In the genomic region with DNA sequence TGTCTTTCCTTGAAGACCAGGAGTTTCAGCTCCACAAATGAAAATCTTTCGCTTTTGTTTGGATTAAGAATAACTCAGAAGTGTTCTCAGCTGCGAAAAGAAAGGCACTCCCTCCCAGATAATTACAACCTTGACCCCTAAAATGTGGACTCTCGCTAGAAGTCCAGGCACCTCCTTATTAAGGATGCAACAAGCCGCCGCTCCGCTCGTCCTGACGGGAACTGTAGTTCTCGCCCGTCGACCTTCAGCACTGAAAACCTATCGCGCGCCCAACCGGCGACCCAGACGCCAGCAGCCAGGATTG, we compare ENCODE assay signal across 1 cellular context.
TF ChIP-seq lines count a peak whose summit lies in the region.

No MANE protein-coding gene starts in this region.

TF ChIP-seq in GM12878, 131 proteins besides CTCF, POLR2A, EP300 and RAD21 (continued from another document and continues in another):
- TF ChIP-seq, protein P1, sequence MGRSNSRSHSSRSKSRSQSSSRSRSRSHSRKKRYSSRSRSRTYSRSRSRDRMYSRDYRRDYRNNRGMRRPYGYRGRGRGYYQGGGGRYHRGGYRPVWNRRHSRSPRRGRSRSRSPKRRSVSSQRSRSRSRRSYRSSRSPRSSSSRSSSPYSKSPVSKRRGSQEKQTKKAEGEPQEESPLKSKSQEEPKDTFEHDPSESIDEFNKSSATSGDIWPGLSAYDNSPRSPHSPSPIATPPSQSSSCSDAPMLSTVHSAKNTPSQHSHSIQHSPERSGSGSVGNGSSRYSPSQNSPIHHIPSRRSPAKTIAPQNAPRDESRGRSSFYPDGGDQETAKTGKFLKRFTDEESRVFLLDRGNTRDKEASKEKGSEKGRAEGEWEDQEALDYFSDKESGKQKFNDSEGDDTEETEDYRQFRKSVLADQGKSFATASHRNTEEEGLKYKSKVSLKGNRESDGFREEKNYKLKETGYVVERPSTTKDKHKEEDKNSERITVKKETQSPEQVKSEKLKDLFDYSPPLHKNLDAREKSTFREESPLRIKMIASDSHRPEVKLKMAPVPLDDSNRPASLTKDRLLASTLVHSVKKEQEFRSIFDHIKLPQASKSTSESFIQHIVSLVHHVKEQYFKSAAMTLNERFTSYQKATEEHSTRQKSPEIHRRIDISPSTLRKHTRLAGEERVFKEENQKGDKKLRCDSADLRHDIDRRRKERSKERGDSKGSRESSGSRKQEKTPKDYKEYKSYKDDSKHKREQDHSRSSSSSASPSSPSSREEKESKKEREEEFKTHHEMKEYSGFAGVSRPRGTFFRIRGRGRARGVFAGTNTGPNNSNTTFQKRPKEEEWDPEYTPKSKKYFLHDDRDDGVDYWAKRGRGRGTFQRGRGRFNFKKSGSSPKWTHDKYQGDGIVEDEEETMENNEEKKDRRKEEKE (IDR thresholded peaks at IDR 0.05): no peak
- TF ChIP-seq RCOR1 (conservative IDR thresholded peaks at IDR 0.05; ENCODE audit: low read depth, low read length): no peak
- peak; percentile 58 for TF ChIP-seq SP1 (IDR thresholded peaks at IDR 0.05; ENCODE audit: low read depth, low read length)
- TF ChIP-seq, protein P2, sequence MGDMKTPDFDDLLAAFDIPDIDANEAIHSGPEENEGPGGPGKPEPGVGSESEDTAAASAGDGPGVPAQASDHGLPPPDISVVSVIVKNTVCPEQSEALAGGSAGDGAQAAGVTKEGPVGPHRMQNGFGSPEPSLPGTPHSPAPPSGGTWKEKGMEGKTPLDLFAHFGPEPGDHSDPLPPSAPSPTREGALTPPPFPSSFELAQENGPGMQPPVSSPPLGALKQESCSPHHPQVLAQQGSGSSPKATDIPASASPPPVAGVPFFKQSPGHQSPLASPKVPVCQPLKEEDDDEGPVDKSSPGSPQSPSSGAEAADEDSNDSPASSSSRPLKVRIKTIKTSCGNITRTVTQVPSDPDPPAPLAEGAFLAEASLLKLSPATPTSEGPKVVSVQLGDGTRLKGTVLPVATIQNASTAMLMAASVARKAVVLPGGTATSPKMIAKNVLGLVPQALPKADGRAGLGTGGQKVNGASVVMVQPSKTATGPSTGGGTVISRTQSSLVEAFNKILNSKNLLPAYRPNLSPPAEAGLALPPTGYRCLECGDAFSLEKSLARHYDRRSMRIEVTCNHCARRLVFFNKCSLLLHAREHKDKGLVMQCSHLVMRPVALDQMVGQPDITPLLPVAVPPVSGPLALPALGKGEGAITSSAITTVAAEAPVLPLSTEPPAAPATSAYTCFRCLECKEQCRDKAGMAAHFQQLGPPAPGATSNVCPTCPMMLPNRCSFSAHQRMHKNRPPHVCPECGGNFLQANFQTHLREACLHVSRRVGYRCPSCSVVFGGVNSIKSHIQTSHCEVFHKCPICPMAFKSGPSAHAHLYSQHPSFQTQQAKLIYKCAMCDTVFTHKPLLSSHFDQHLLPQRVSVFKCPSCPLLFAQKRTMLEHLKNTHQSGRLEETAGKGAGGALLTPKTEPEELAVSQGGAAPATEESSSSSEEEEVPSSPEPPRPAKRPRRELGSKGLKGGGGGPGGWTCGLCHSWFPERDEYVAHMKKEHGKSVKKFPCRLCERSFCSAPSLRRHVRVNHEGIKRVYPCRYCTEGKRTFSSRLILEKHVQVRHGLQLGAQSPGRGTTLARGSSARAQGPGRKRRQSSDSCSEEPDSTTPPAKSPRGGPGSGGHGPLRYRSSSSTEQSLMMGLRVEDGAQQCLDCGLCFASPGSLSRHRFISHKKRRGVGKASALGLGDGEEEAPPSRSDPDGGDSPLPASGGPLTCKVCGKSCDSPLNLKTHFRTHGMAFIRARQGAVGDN (IDR thresholded peaks at IDR 0.05): no peak
- TF ChIP-seq, protein P3, sequence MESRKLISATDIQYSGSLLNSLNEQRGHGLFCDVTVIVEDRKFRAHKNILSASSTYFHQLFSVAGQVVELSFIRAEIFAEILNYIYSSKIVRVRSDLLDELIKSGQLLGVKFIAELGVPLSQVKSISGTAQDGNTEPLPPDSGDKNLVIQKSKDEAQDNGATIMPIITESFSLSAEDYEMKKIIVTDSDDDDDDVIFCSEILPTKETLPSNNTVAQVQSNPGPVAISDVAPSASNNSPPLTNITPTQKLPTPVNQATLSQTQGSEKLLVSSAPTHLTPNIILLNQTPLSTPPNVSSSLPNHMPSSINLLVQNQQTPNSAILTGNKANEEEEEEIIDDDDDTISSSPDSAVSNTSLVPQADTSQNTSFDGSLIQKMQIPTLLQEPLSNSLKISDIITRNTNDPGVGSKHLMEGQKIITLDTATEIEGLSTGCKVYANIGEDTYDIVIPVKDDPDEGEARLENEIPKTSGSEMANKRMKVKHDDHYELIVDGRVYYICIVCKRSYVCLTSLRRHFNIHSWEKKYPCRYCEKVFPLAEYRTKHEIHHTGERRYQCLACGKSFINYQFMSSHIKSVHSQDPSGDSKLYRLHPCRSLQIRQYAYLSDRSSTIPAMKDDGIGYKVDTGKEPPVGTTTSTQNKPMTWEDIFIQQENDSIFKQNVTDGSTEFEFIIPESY (IDR thresholded peaks at IDR 0.05): no peak
- TF ChIP-seq, protein P4, sequence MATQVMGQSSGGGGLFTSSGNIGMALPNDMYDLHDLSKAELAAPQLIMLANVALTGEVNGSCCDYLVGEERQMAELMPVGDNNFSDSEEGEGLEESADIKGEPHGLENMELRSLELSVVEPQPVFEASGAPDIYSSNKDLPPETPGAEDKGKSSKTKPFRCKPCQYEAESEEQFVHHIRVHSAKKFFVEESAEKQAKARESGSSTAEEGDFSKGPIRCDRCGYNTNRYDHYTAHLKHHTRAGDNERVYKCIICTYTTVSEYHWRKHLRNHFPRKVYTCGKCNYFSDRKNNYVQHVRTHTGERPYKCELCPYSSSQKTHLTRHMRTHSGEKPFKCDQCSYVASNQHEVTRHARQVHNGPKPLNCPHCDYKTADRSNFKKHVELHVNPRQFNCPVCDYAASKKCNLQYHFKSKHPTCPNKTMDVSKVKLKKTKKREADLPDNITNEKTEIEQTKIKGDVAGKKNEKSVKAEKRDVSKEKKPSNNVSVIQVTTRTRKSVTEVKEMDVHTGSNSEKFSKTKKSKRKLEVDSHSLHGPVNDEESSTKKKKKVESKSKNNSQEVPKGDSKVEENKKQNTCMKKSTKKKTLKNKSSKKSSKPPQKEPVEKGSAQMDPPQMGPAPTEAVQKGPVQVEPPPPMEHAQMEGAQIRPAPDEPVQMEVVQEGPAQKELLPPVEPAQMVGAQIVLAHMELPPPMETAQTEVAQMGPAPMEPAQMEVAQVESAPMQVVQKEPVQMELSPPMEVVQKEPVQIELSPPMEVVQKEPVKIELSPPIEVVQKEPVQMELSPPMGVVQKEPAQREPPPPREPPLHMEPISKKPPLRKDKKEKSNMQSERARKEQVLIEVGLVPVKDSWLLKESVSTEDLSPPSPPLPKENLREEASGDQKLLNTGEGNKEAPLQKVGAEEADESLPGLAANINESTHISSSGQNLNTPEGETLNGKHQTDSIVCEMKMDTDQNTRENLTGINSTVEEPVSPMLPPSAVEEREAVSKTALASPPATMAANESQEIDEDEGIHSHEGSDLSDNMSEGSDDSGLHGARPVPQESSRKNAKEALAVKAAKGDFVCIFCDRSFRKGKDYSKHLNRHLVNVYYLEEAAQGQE (IDR thresholded peaks at IDR 0.05; ENCODE audit: low read depth, low read length): no peak
- no peak for TF ChIP-seq MTA3 (IDR thresholded peaks at IDR 0.05; ENCODE audit: borderline replicate concordance, low read length)
- no peak for TF ChIP-seq STAT1 (conservative IDR thresholded peaks at IDR 0.05)
- TF ChIP-seq NBN (IDR thresholded peaks at IDR 0.05): no peak
- TF ChIP-seq PAX8 (IDR thresholded peaks at IDR 0.05): no peak
- TF ChIP-seq CHD1 (IDR thresholded peaks at IDR 0.05; ENCODE audit: low read depth, low read length): no peak
- TF ChIP-seq, protein P5, sequence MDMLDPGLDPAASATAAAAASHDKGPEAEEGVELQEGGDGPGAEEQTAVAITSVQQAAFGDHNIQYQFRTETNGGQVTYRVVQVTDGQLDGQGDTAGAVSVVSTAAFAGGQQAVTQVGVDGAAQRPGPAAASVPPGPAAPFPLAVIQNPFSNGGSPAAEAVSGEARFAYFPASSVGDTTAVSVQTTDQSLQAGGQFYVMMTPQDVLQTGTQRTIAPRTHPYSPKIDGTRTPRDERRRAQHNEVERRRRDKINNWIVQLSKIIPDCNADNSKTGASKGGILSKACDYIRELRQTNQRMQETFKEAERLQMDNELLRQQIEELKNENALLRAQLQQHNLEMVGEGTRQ (IDR thresholded peaks at IDR 0.05; ENCODE audit: borderline replicate concordance, low read depth, low read length): no peak
- no peak for TF ChIP-seq MYC (IDR thresholded peaks at IDR 0.05; ENCODE audit: insufficient read depth, insufficient read length, insufficient replicate concordance, low read length, severe bottlenecking)
- no peak for TF ChIP-seq TBL1XR1 (IDR thresholded peaks at IDR 0.05; ENCODE audit: low read depth, low read length)
- TF ChIP-seq MEF2A (IDR thresholded peaks at IDR 0.05; ENCODE audit: insufficient read depth, low read depth, low read length): no peak
- peak; percentile 82 for TF ChIP-seq NR2C1 (IDR thresholded peaks at IDR 0.05)
- no peak for TF ChIP-seq BRCA1 (IDR thresholded peaks at IDR 0.05; ENCODE audit: low read depth, low read length)
- TF ChIP-seq BMI1 (IDR thresholded peaks at IDR 0.05; ENCODE audit: borderline replicate concordance): no peak
- TF ChIP-seq, protein P6, sequence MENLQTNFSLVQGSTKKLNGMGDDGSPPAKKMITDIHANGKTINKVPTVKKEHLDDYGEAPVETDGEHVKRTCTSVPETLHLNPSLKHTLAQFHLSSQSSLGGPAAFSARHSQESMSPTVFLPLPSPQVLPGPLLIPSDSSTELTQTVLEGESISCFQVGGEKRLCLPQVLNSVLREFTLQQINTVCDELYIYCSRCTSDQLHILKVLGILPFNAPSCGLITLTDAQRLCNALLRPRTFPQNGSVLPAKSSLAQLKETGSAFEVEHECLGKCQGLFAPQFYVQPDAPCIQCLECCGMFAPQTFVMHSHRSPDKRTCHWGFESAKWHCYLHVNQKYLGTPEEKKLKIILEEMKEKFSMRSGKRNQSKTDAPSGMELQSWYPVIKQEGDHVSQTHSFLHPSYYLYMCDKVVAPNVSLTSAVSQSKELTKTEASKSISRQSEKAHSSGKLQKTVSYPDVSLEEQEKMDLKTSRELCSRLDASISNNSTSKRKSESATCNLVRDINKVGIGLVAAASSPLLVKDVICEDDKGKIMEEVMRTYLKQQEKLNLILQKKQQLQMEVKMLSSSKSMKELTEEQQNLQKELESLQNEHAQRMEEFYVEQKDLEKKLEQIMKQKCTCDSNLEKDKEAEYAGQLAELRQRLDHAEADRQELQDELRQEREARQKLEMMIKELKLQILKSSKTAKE (IDR thresholded peaks at IDR 0.05; ENCODE audit: low read depth, poor library complexity, severe bottlenecking): peak; percentile 17
- TF ChIP-seq, protein P7, sequence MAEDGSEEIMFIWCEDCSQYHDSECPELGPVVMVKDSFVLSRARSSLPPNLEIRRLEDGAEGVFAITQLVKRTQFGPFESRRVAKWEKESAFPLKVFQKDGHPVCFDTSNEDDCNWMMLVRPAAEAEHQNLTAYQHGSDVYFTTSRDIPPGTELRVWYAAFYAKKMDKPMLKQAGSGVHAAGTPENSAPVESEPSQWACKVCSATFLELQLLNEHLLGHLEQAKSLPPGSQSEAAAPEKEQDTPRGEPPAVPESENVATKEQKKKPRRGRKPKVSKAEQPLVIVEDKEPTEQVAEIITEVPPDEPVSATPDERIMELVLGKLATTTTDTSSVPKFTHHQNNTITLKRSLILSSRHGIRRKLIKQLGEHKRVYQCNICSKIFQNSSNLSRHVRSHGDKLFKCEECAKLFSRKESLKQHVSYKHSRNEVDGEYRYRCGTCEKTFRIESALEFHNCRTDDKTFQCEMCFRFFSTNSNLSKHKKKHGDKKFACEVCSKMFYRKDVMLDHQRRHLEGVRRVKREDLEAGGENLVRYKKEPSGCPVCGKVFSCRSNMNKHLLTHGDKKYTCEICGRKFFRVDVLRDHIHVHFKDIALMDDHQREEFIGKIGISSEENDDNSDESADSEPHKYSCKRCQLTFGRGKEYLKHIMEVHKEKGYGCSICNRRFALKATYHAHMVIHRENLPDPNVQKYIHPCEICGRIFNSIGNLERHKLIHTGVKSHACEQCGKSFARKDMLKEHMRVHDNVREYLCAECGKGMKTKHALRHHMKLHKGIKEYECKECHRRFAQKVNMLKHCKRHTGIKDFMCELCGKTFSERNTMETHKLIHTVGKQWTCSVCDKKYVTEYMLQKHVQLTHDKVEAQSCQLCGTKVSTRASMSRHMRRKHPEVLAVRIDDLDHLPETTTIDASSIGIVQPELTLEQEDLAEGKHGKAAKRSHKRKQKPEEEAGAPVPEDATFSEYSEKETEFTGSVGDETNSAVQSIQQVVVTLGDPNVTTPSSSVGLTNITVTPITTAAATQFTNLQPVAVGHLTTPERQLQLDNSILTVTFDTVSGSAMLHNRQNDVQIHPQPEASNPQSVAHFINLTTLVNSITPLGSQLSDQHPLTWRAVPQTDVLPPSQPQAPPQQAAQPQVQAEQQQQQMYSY (CRISPR knock-in tag; IDR thresholded peaks at IDR 0.05): no peak
- no peak for TF ChIP-seq CBX5 (IDR thresholded peaks at IDR 0.05; ENCODE audit: low read depth)
- TF ChIP-seq CBX3 (IDR thresholded peaks at IDR 0.05; ENCODE audit: borderline replicate concordance, low read depth): no peak
- no peak for TF ChIP-seq FOXK2 (IDR thresholded peaks at IDR 0.05)
- no peak for TF ChIP-seq SMAD1 (IDR thresholded peaks at IDR 0.05; ENCODE audit: low read depth, partially characterized antibody)
- TF ChIP-seq PML (IDR thresholded peaks at IDR 0.05; ENCODE audit: low read length): no peak
- no peak for TF ChIP-seq MTA2 (IDR thresholded peaks at IDR 0.05; ENCODE audit: low read depth)
- no peak for TF ChIP-seq ESRRA (IDR thresholded peaks at IDR 0.05; ENCODE audit: low read length)
- no peak for TF ChIP-seq NRF1 (conservative IDR thresholded peaks at IDR 0.05; ENCODE audit: low read depth, low read length)
- no peak for TF ChIP-seq MXI1 (IDR thresholded peaks at IDR 0.05; ENCODE audit: low read depth, low read length)
- TF ChIP-seq ASH2L (IDR thresholded peaks at IDR 0.05; ENCODE audit: borderline replicate concordance, low read depth): no peak
- peak in 1 of 2 experiments; percentile 67; a peak in 1 of 4 replicates for TF ChIP-seq SRF (IDR thresholded peaks at IDR 0.05; ENCODE audit: low read depth in 2 of 2, low read length in 2 of 2)
- no peak for TF ChIP-seq SREBF2 (IDR thresholded peaks at IDR 0.05; ENCODE audit: low read length)
- TF ChIP-seq, protein P8, sequence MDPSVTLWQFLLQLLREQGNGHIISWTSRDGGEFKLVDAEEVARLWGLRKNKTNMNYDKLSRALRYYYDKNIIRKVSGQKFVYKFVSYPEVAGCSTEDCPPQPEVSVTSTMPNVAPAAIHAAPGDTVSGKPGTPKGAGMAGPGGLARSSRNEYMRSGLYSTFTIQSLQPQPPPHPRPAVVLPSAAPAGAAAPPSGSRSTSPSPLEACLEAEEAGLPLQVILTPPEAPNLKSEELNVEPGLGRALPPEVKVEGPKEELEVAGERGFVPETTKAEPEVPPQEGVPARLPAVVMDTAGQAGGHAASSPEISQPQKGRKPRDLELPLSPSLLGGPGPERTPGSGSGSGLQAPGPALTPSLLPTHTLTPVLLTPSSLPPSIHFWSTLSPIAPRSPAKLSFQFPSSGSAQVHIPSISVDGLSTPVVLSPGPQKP (IDR thresholded peaks at IDR 0.05; ENCODE audit: low read depth, low read length): no peak
- TF ChIP-seq DPF2 (IDR thresholded peaks at IDR 0.05): no peak
